ENCODE assay signal across 25 cellular contexts in genomic region chr5:172802013-172802584, GRCh38. TPM values are rescaled to one million over a fixed set of nuclear protein-coding genes. Genes with fewer than 3 reads are reported as not detected.
DNase-seq lines count a peak whose midpoint lies in the region; ATAC-seq and TF ChIP-seq lines count a peak whose summit lies in the region.
"Had no signal": no experiment of that assay in that cellular context is flagged by ENCODE, and none has a peak within 500 bp of the region (broad histone marks: within the 10 kb centered on the region; RNA-seq: fewer than 3 reads in every experiment).

No MANE protein-coding gene starts in this region.

- in situ Hi-C loops in IMR-90 (cut with MboI; ENCODE audit: low sequenced_read_pairs) (no loop called here), mammary epithelial cell (cut with MboI; ENCODE audit: low sequenced_read_pairs in 2 of 2) (no loop called here)

- TF ChIP-seq RAD21 in IMR-90 (IDR thresholded peaks at IDR 0.05; ENCODE audit: low read length), result no peak

- ATAC-seq in IMR-90 (ENCODE audit: low read depth), result no peak
- no peak for ATAC-seq in naive B cell (ENCODE audit: low read depth in 2 of 2)
- no peak for ATAC-seq in HG03439 (IDR thresholded peaks at IDR 0.05; ENCODE audit: unreplicated experiment)

- no peaks in the 10 kb centered on the region for H3K9me3 ChIP-seq in IMR-90 (ENCODE audit: control insufficient read depth, insufficient read depth, low read length)
- no peaks in the 10 kb centered on the region for H3K9me3 ChIP-seq in mammary epithelial cell (replicated peaks; ENCODE audit: insufficient read depth, low read length)
- H3K9me3 ChIP-seq: transverse colon had no signal

- H2AFZ ChIP-seq in ACC112 (ENCODE audit: low read length, unreplicated experiment) (no peak overlapping the region), IMR-90 (replicated peaks; ENCODE audit: low read length, poor library complexity) (no peak overlapping the region), mammary epithelial cell (ENCODE audit: low read depth, low read length) (no peak overlapping the region)

- DNase-seq in IMR-90 (no peak), mammary epithelial cell (no peak), naive B cell (no peak), NCI-H1105 treated with DMSO at 0.1 percent for 48 hours (lab: John Stamatoyannopoulos, UW) (no peak), KG1 (lab: John Stamatoyannopoulos, UW) (no peak), NCI-H345 treated with DMSO at 0.1 percent for 48 hours (lab: John Stamatoyannopoulos, UW; ENCODE audit: unreplicated experiment) (no peak)
- DNase-seq: activated B cell treated with CpG ODN at 0.5 μM for 24 hours; activated CD4-positive, alpha-beta T cell treated with anti-CD3 and anti-CD28 coated beads, Interleukin-2, amount 50 U/mL, for 4 hours; activated CD8-positive, alpha-beta memory T cell treated with anti-CD3 and anti-CD28 coated beads, Interleukin-2, amount 50 U/mL, for 4 hours; activated gamma-delta T cell; amniotic stem cell; caudate nucleus; islet precursor cell; KBM-7; NCI-H146; NCI-H524; occipital lobe; stimulated activated CD4-positive, alpha-beta T cell treated with anti-CD3 and anti-CD28 coated beads, Interleukin-4, amount 100 ng/mL, for 24 hours; transverse colon had no signal

- no peaks in the 10 kb centered on the region for H3K27me3 Mint-ChIP-seq in naive B cell
- H3K27me3 Mint-ChIP-seq: activated B cell treated with CpG ODN at 0.5 μM for 24 hours; stimulated activated naive CD8-positive, alpha-beta T cell treated with anti-CD3 and anti-CD28 coated beads, Interleukin-15, Interleukin-2, amounts not matched to agents 100 ng/mL and 50 ng/mL, for 24 hours had no signal

- H3K36me3 ChIP-seq in ACC112 (ENCODE audit: insufficient read depth, low read length) (no peaks in the 10 kb centered on the region), IMR-90 (ENCODE audit: control insufficient read depth, insufficient read depth, low read length) (no peaks in the 10 kb centered on the region), mammary epithelial cell (ENCODE audit: insufficient read depth, low read length) (no peaks in the 10 kb centered on the region)
- H3K36me3 ChIP-seq: transverse colon had no signal

- H2BK20ac ChIP-seq in IMR-90 (ENCODE audit: low read depth, low read length), result peak overlapping the region; percentile 95

- peak overlapping the region in 4 of 6 donors; percentile 3 to 81 (median 22) for H3K27ac Mint-ChIP-seq in naive B cell
- H3K27ac Mint-ChIP-seq: stimulated activated naive CD8-positive, alpha-beta T cell treated with anti-CD3 and anti-CD28 coated beads, Interleukin-15, Interleukin-2, amounts not matched to agents 100 ng/mL and 50 ng/mL, for 24 hours had no signal

- peak overlapping the region; percentile 4 for H2AK9ac ChIP-seq in IMR-90 (replicated peaks; ENCODE audit: low read depth, low read length, poor library complexity)

- peak overlapping the region; percentile 96 for H2AK5ac ChIP-seq in IMR-90 (ENCODE audit: low read depth, low read length)

- H3K4me2 ChIP-seq in IMR-90 (ENCODE audit: low read depth, low read length), result no peak overlapping the region
- H3K4me2 ChIP-seq in mammary epithelial cell (ENCODE audit: insufficient read depth, low read depth, low read length), result no peak overlapping the region

- H2BK15ac ChIP-seq in IMR-90 (ENCODE audit: low read depth, low read length), result peak overlapping the region; percentile 95

- TF ChIP-seq POLR2A in IMR-90 (IDR thresholded peaks at IDR 0.05; ENCODE audit: low read depth, low read length), result no peak

- peaks cover 24 to 49% of the 10 kb centered on the region in 2 experiments for H3K79me1 ChIP-seq in IMR-90 (ENCODE audit: low read depth in 1 of 2, low read length in 2 of 2)

- H3K4me1 ChIP-seq in ACC112 (ENCODE audit: control insufficient read depth, insufficient read depth, low read length, unreplicated experiment) (peaks cover 55% of the 10 kb centered on the region), IMR-90 (ENCODE audit: control insufficient read depth, insufficient read depth, low read length) (peaks cover 43% of the 10 kb centered on the region), mammary epithelial cell (ENCODE audit: insufficient read depth, low read length) (peaks cover 48% of the 10 kb centered on the region)

- peak overlapping the region; percentile 95 for H3K18ac ChIP-seq in IMR-90 (ENCODE audit: low read depth, low read length)

- peak overlapping the region; percentile 24 for H4K5ac ChIP-seq in IMR-90 (ENCODE audit: low read depth, low read length)

- dilution Hi-C loops in IMR-90 (cut with HindIII; ENCODE audit: low sequenced_read_pairs, unreplicated experiment) (no loop called here), mammary epithelial cell (cut with HindIII; ENCODE audit: low sequenced_read_pairs) (no loop called here)

- no peaks in the 10 kb centered on the region for H4K20me1 ChIP-seq in IMR-90 (ENCODE audit: insufficient read depth, low read length)
- H4K20me1 ChIP-seq in mammary epithelial cell (ENCODE audit: insufficient read depth, low read length), result no peaks in the 10 kb centered on the region

- peak overlapping the region; percentile 95 for H2BK120ac ChIP-seq in IMR-90 (ENCODE audit: low read depth, low read length)

- peaks cover 41% of the 10 kb centered on the region for H3K9me1 ChIP-seq in IMR-90 (ENCODE audit: insufficient read depth, low read length)

- H3K14ac ChIP-seq in IMR-90 (replicated peaks; ENCODE audit: low read depth, low read length), result peak overlapping the region; percentile 77

- POLR2A ChIA-PET in IMR-90 (lab: Charles Lee; ENCODE audit: unreplicated experiment), result no interaction called here

- peaks cover 5 to 11% (median 6%) of the 10 kb centered on the region in 3 donors for H3K4me1 Mint-ChIP-seq in naive B cell

- H3K9ac ChIP-seq in IMR-90 (ENCODE audit: low read depth, low read length) (no peak overlapping the region), mammary epithelial cell (ENCODE audit: insufficient read depth, low read length) (peak overlapping the region; percentile 39)

- H3K27me3 ChIP-seq in ACC112 (ENCODE audit: insufficient read depth, low read length) (no peaks in the 10 kb centered on the region), IMR-90 (ENCODE audit: control insufficient read depth, insufficient read depth, low read length) (no peaks in the 10 kb centered on the region), mammary epithelial cell (ENCODE audit: insufficient read depth, low read length) (no peaks in the 10 kb centered on the region)
- H3K27me3 ChIP-seq: dorsolateral prefrontal cortex, transverse colon had no signal

- BruUV-seq in IMR-90 (replicated peaks; lab: Mats Ljungman, UMichigan) (no TSS peak), mammary epithelial cell (replicated peaks; lab: Mats Ljungman, UMichigan) (no TSS peak)

- H2BK5ac ChIP-seq in IMR-90 (ENCODE audit: low read depth, low read length, poor library complexity, severe bottlenecking), result peak overlapping the region; percentile 97

- H3K9me3 Mint-ChIP-seq in naive B cell, result peaks cover 0 to 1% (median 0%) of the 10 kb centered on the region in 7 donors
- H3K9me3 Mint-ChIP-seq: activated B cell treated with CpG ODN at 0.5 μM for 24 hours; stimulated activated naive CD8-positive, alpha-beta T cell treated with anti-CD3 and anti-CD28 coated beads, Interleukin-15, Interleukin-2, amounts not matched to agents 100 ng/mL and 50 ng/mL, for 24 hours had no signal

- intact Hi-C loops in IMR-90 (cut with micrococcal nuclease) (no loop called here), mammary epithelial cell (cut with micrococcal nuclease) (no loop called here)

- CTCF ChIA-PET in IMR-90 (lab: Yijun Ruan, JAX), result no interaction called here
- CTCF ChIA-PET in mammary epithelial cell (lab: Charles Lee; ENCODE audit: low non-redundant PET), result no interaction called here

- 0 out of 2 replicates have a peak overlapping the region, but pooled peaks have one; percentile 6 for H3K23ac ChIP-seq in IMR-90 (ENCODE audit: low read depth, low read length)

- peak overlapping the region; percentile 97 for H4K91ac ChIP-seq in IMR-90 (ENCODE audit: insufficient read depth, low read depth, low read length)

- TF ChIP-seq CTCF in IMR-90 (conservative IDR thresholded peaks at IDR 0.05; ENCODE audit: low read depth, low read length) (no peak), mammary epithelial cell (conservative IDR thresholded peaks at IDR 0.05 in 1 of 2, IDR thresholded peaks at IDR 0.05 in 1 of 2; ENCODE audit: extremely low read depth in 1 of 2, insufficient read depth in 1 of 2, low read depth in 1 of 2, low read length in 2 of 2) (no peak)

- H3K79me2 ChIP-seq in ACC112 (ENCODE audit: control insufficient read depth, insufficient read depth, low read length, unreplicated experiment), result peaks cover 5% of the 10 kb centered on the region
- no peaks in the 10 kb centered on the region for H3K79me2 ChIP-seq in mammary epithelial cell (ENCODE audit: insufficient read depth, low read length)

- no peak overlapping the region for H3K56ac ChIP-seq in IMR-90 (ENCODE audit: extremely low read depth, insufficient read depth, low read length)

- WGBS in IMR-90 (ENCODE audit: extremely low coverage in 2 of 2, insufficient read length in 1 of 2), 2 experiments, result no CpG with 5 or more reads among the region's 5 CpGs
- WGBS in mammary epithelial cell (ENCODE audit: low coverage, missing lambda C conversion rate), result 96% methylated on average over 5 of the region's 5 CpGs

- H3K4me3 Mint-ChIP-seq in naive B cell, result no peak overlapping the region
- H3K4me3 Mint-ChIP-seq: activated B cell treated with CpG ODN at 0.5 μM for 24 hours; stimulated activated naive CD8-positive, alpha-beta T cell treated with anti-CD3 and anti-CD28 coated beads, Interleukin-15, Interleukin-2, amounts not matched to agents 100 ng/mL and 50 ng/mL, for 24 hours had no signal

- H3K36me3 Mint-ChIP-seq in naive B cell, result no peaks in the 10 kb centered on the region

- peak overlapping the region; percentile 99 for H3K27ac ChIP-seq in ACC112 (ENCODE audit: low read depth, low read length)
- peak overlapping the region; percentile 89 for H3K27ac ChIP-seq in IMR-90 (ENCODE audit: insufficient read depth, low read length)
- H3K27ac ChIP-seq in mammary epithelial cell (ENCODE audit: insufficient read depth, low read depth, low read length), result peak overlapping the region; percentile 96
- H3K27ac ChIP-seq: C4-2B, dorsolateral prefrontal cortex had no signal

- H3K4me3 ChIP-seq in ACC112 (ENCODE audit: low read depth, low read length) (no peak overlapping the region), IMR-90 (ENCODE audit: insufficient read depth, low read depth, low read length) (no peak overlapping the region), mammary epithelial cell (replicated peaks in 1 of 3; ENCODE audit: insufficient read depth in 1 of 3, low read depth in 2 of 3, low read length in 3 of 3) (no peak overlapping the region)
- H3K4me3 ChIP-seq: dorsolateral prefrontal cortex, lung, transverse colon had no signal

- H3K4ac ChIP-seq in IMR-90 (ENCODE audit: low read depth, low read length), result peak overlapping the region; percentile 94

- H4K8ac ChIP-seq in IMR-90 (ENCODE audit: low read depth in 2 of 2, low read length in 2 of 2), result peak overlapping the region; percentile 53 to 93

RNA-seq across cellular contexts. Expression of gene DUSP1, which starts 31.1 kb away (rescaled TPM):
- total RNA-seq in IMR-90 (2012; rRNA removed) (304 and 320 TPM in 2 replicates), mammary epithelial cell (10 to 100 TPM; 20.7 to 28.8 TPM)
- polyA plus RNA-seq in IMR-90 (2012; rRNA removed) (467 and 674 TPM in 2 replicates), mammary epithelial cell (19.1 TPM), naive B cell (ENCODE audit: low read depth in 6 of 6) (1,000 to 10,000 TPM; 1,129 to 3,568 (median 2,122) TPM)
- 405 and 1,457 TPM in 2 replicates for polyA plus RNA-seq in IMR-90 (2012; cell fraction: cytosol; rRNA removed)
- polyA plus RNA-seq in IMR-90 (2012; cell fraction: nucleus; rRNA removed; ENCODE audit: low replicate concordance), result 1,904 and 1,990 TPM in 2 replicates
- polyA minus RNA-seq in mammary epithelial cell, result 22.7 TPM

RNA-seq across cellular contexts. Expression of gene ERGIC1, which starts 32.0 kb away (rescaled TPM):
- total RNA-seq in IMR-90 (2012; rRNA removed) (124 and 134 TPM in 2 replicates), mammary epithelial cell (10 to 100 TPM; 58.8 to 98.6 TPM)
- polyA plus RNA-seq in IMR-90 (2012; rRNA removed) (185 and 192 TPM in 2 replicates), mammary epithelial cell (111 TPM), naive B cell (ENCODE audit: low read depth in 6 of 6) (10 to 100 TPM; 53.2 to 86.1 (median 64.4) TPM)
- 59.2 and 179 TPM in 2 replicates for polyA plus RNA-seq in IMR-90 (2012; cell fraction: cytosol; rRNA removed)
- polyA plus RNA-seq in IMR-90 (2012; cell fraction: nucleus; rRNA removed; ENCODE audit: low replicate concordance), result 128 and 132 TPM in 2 replicates
- 158 TPM for polyA minus RNA-seq in mammary epithelial cell

Comparison
In these comparisons a context has a peak if more than half of its experiments do, and no peak if none do; other contexts are left out.
1. RNA of gene DUSP1, which starts 31.1 kb away (polyA plus RNA-seq): 1,129 to 3,568 TPM in naive B cell and 405 to 1,990 TPM in IMR-90; 19.1 TPM in mammary epithelial cell (single experiment); every median in the first group is over 10 times any median in the second.
2. Peak in every context shown above with its lines, with median percentiles within 50 percentile points of each other: H3K27ac ChIP-seq.